ENCODE assay signal across 8 cellular contexts in the genomic region with DNA sequence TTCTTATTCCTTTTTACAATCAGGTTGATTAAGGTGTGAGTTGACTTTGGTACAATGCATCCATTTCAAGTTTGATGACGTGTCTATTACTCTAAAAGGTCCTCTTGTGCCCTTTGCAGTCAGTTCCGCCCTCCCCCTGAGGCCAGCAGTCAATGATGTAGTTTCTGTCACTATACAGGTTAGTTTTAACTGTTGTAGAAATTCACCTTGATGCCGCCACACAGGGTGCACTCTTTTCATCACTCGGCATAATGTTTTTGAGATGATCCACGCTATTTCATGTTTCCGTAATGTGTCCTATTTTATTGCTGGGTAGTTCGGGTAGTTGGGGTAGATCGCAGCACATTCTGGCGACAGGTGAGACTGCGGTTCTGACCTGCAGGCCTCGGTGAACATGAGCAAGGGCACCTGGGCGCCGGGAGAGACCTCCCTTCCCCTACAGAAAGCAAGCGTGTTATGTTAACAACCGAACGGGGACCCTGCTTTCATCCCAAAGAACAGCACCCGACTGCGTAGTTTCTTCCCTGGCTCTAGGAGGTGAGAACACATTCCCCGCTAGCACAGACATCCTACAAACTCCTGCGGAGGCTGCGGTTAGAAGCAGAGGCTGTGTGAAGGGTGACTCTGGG. TPM values are rescaled to one million over a fixed set of nuclear protein-coding genes. Genes with fewer than 3 reads are reported as not detected.
A peak's percentile ranks its signal among the peaks of the same experiment; 100 is the strongest.
DNase-seq lines count a peak whose midpoint lies in the region; ATAC-seq and TF ChIP-seq lines count a peak whose summit lies in the region.
"Not testable (repeated sequence)": the region's sequence is repeated elsewhere in the genome, so short reads cannot be mapped to it uniquely, and the experiment has no call there.

No MANE protein-coding gene starts in this region.

- H3K9me3 ChIP-seq in NT2/D1 (ENCODE audit: insufficient read depth, low read length); endocrine pancreas (ENCODE audit: control insufficient read depth, low read length); left lung; skeletal muscle satellite cell (replicated peaks; ENCODE audit: low read length): not testable (repeated sequence)

- peak overlapping the region; percentile 71 for H3K4me3 ChIP-seq in ACC112 (ENCODE audit: low read depth, low read length)
- not testable (repeated sequence) for H3K4me3 ChIP-seq in NT2/D1 (ENCODE audit: insufficient read length, low read depth)
- peak overlapping the region; percentile 71 for H3K4me3 ChIP-seq in endocrine pancreas (ENCODE audit: control insufficient read depth, insufficient read depth, low read length)
- H3K4me3 ChIP-seq in left lung, result peak overlapping the region; percentile 27 to 28
- peak overlapping the region; percentile 23 for H3K4me3 ChIP-seq in skeletal muscle satellite cell (ENCODE audit: low read length)

- H3K27ac Mint-ChIP-seq in activated T-helper 2 cell treated with anti-CD3 and anti-CD28 coated beads, Interferon-gamma antibody, Interleukin-2, Interleukin-4, amounts not matched to agents 10 μg/mL and 5 μg/mL and 100 μg/mL, durations not matched to agents 14 hours and 24 hours and 36 hours, result peak overlapping the region; percentile 88

- peak overlapping the region; percentile 56 for H3K9ac ChIP-seq in NT2/D1 (ENCODE audit: insufficient read length, low read depth)
- peak overlapping the region; percentile 22 for H3K9ac ChIP-seq in endocrine pancreas (ENCODE audit: control insufficient read depth, insufficient read depth, low read length)
- not testable (repeated sequence) for H3K9ac ChIP-seq in skeletal muscle satellite cell (ENCODE audit: low read depth, low read length)

- not testable (repeated sequence) for H2AFZ ChIP-seq in ACC112 (ENCODE audit: low read length, unreplicated experiment)

- H3K27me3 Mint-ChIP-seq in activated T-helper 2 cell treated with anti-CD3 and anti-CD28 coated beads, Interferon-gamma antibody, Interleukin-2, Interleukin-4, amounts not matched to agents 10 μg/mL and 5 μg/mL and 100 μg/mL, durations not matched to agents 14 hours and 24 hours and 36 hours (ENCODE audit: low read depth), result peaks cover 15% of the 10 kb centered on the region

- H3K27ac ChIP-seq in ACC112 (ENCODE audit: low read depth, low read length); left lung: not testable (repeated sequence)

- not testable (repeated sequence) for H3K36me3 Mint-ChIP-seq in activated T-helper 2 cell treated with anti-CD3 and anti-CD28 coated beads, Interferon-gamma antibody, Interleukin-2, Interleukin-4, amounts not matched to agents 10 μg/mL and 5 μg/mL and 100 μg/mL, durations not matched to agents 14 hours and 24 hours and 36 hours (ENCODE audit: low read depth)

- peak overlapping the region; percentile 80 for H3K4me2 ChIP-seq in skeletal muscle satellite cell (ENCODE audit: low read length)

- not testable (repeated sequence) for H3K36me3 ChIP-seq in ACC112 (ENCODE audit: insufficient read depth, low read length); NT2/D1 (ENCODE audit: insufficient read depth, insufficient read length, low read length); endocrine pancreas (ENCODE audit: control insufficient read depth, insufficient read depth, low read length); left lung; skeletal muscle satellite cell (ENCODE audit: insufficient read depth, low read length)

- DNase-seq in NT2/D1 (ENCODE audit: low read depth, low spot score); activated T-helper 2 cell treated with anti-CD3 and anti-CD28 coated beads, Interferon-gamma antibody, Interleukin-2, Interleukin-4, amounts not matched to agents 10 μg/mL and 5 μg/mL and 100 μg/mL, durations not matched to agents 14 hours and 24 hours and 36 hours (ENCODE audit: low spot score); left lung: not testable (repeated sequence)

- H3K27me3 ChIP-seq in ACC112 (ENCODE audit: insufficient read depth, low read length); NT2/D1 (ENCODE audit: insufficient read depth, insufficient read length); endocrine pancreas (ENCODE audit: control insufficient read depth, insufficient read depth, low read length); skeletal muscle satellite cell (ENCODE audit: control insufficient read depth, insufficient read depth, low read length): not testable (repeated sequence)
- H3K27me3 ChIP-seq in left lung, result peaks cover 0 to 40% of the 10 kb centered on the region in 2 donors

- TF ChIP-seq CTCF in left lung (IDR thresholded peaks at IDR 0.05), result not testable (repeated sequence)

- H3K79me2 ChIP-seq in ACC112 (ENCODE audit: control insufficient read depth, insufficient read depth, low read length, unreplicated experiment), result not testable (repeated sequence)

- H3K4me1 ChIP-seq in ACC112 (ENCODE audit: control insufficient read depth, insufficient read depth, low read length, unreplicated experiment); NT2/D1 (ENCODE audit: insufficient read depth, insufficient read length); endocrine pancreas (ENCODE audit: control insufficient read depth, insufficient read depth, low read length); left lung; skeletal muscle satellite cell (ENCODE audit: control insufficient read depth, insufficient read depth, low read length): not testable (repeated sequence)

- H3K4me1 Mint-ChIP-seq in activated T-helper 2 cell treated with anti-CD3 and anti-CD28 coated beads, Interferon-gamma antibody, Interleukin-2, Interleukin-4, amounts not matched to agents 10 μg/mL and 5 μg/mL and 100 μg/mL, durations not matched to agents 14 hours and 24 hours and 36 hours (ENCODE audit: low read depth), result not testable (repeated sequence)

- intact Hi-C loops in activated T-helper 2 cell treated with anti-CD3 and anti-CD28 coated beads, Interferon-gamma antibody, Interleukin-2, Interleukin-4, amounts not matched to agents 10 μg/mL and 5 μg/mL and 100 μg/mL, durations not matched to agents 14 hours and 24 hours and 36 hours (cut with micrococcal nuclease); left lung (cut with DNase I): not testable (repeated sequence)

- not testable (repeated sequence) for H3K9me3 Mint-ChIP-seq in activated T-helper 2 cell treated with anti-CD3 and anti-CD28 coated beads, Interferon-gamma antibody, Interleukin-2, Interleukin-4, amounts not matched to agents 10 μg/mL and 5 μg/mL and 100 μg/mL, durations not matched to agents 14 hours and 24 hours and 36 hours

- H3K4me3 Mint-ChIP-seq in activated T-helper 2 cell treated with anti-CD3 and anti-CD28 coated beads, Interferon-gamma antibody, Interleukin-2, Interleukin-4, amounts not matched to agents 10 μg/mL and 5 μg/mL and 100 μg/mL, durations not matched to agents 14 hours and 24 hours and 36 hours (ENCODE audit: low read depth), result peak overlapping the region; percentile 79

- ATAC-seq in GM19324 (IDR thresholded peaks at IDR 0.05; ENCODE audit: low FRiP score, unreplicated experiment) (peak; percentile 32), HG03025 (IDR thresholded peaks at IDR 0.05; ENCODE audit: low FRiP score, unreplicated experiment) (peak; percentile 18), left lung (peak; percentile 31)

RNA-seq across cellular contexts. Expression of a gene that starts 39.4 kb away (rescaled TPM):
- 0.82 and 1.2 TPM in 2 replicates for total RNA-seq in activated T-helper 2 cell treated with anti-CD3 and anti-CD28 coated beads, Interferon-gamma antibody, Interleukin-2, Interleukin-4, amounts not matched to agents 10 μg/mL and 5 μg/mL and 100 μg/mL, durations not matched to agents 14 hours and 24 hours and 36 hours
- total RNA-seq in left lung, result 1 to 10 TPM; 4.3 to 4.7 TPM
- 2.3 and 2.4 TPM in 2 replicates for total RNA-seq in skeletal muscle satellite cell (2012; rRNA removed)
